9 cellular contexts compared by ENCODE assay signal in the genomic region with DNA sequence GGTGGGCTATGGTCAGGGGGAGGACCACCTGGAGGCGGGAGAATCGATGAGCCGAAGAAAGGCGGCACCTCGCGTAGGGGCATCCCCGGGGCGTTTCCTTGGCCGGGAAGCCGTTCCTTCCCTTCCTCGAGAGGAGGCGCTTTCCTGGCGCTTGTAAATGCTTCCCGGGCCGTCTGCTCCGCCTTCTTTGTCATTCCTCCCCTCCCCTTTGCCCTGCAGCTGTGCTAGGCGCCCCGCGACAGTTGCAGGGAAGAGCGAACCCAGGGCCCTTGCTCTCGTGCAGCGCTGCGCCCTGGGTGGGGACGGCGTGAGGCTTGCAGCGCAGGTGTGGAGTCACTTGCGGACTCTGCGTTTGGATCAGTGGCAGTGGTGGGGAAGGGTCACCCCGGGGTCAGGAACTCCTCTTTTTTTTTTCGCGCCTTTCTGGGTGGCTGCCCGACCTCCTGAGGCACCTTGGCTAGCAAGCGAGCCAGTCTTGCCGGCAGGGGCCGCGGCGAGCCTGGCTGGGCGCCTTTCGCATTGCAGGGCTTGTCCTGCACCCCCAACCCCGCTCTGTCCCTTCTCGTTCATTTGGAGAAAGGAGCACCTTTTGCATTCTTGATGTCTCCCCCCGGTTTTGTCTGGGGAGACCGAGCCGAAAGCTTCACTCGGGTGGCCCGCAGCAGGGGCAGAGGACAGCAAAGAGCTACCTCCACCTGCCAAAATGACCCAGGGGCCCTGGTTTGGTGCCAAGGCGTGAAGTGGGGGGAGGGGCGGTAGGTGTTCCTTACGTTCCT. TPM values are rescaled to one million over a fixed set of nuclear protein-coding genes. Genes with fewer than 3 reads are reported as not detected.
DNase-seq lines count a peak whose midpoint lies in the region; ATAC-seq and TF ChIP-seq lines count a peak whose summit lies in the region.
"Had no signal": no experiment of that assay in that cellular context is flagged by ENCODE, and none has a peak within 500 bp of the region (broad histone marks: within the 10 kb centered on the region; RNA-seq: fewer than 3 reads in every experiment).

No MANE protein-coding gene starts in this region.

- H3K27me3 Mint-ChIP-seq in IgD-negative memory B cell: peaks cover 45% of the 10 kb centered on the region

- DNase-seq in AG09309 (ENCODE audit: low read depth) (no peak), SK-N-SH (peak; percentile 72), epidermal melanocyte (ENCODE audit: insufficient read length, low spot score) (peak; percentile 83), midbrain (lab: John Stamatoyannopoulos, UW) (peak; percentile 28), ureter (ENCODE audit: low spot score) (peak; percentile 72)

- H3K4me1 Mint-ChIP-seq in IgD-negative memory B cell: peaks cover 0 to 12% (median 5%) of the 10 kb centered on the region in 3 donors

- CTCF ChIA-PET in SK-N-SH (lab: Yijun Ruan, JAX): interaction anchor here (0.8 to 2.3 kb wide), 10 partner anchors 9 to 498 kb away, joined by 3 to 11 read pairs (median 4); no protein-coding TSS in a partner anchor

- no peaks in the 10 kb centered on the region for H4K20me1 ChIP-seq in SK-N-SH (ENCODE audit: insufficient read depth)

- peak; percentile 47 for TF ChIP-seq CTCF in AG09309 (IDR thresholded peaks at IDR 0.05; ENCODE audit: control insufficient read depth, insufficient read depth, low read depth, low read length, missing control alignments)
- no peak; the same call in 1 of the 2 replicates for TF ChIP-seq CTCF in SK-N-SH (IDR thresholded peaks at IDR 0.05)

- no peak overlapping the region for H3K27ac Mint-ChIP-seq in IgD-negative memory B cell

- H3F3A ChIP-seq in SK-N-SH (replicated peaks; ENCODE audit: insufficient read depth): no peaks in the 10 kb centered on the region

- H3K79me2 ChIP-seq in SK-N-SH (ENCODE audit: insufficient read depth): no peaks in the 10 kb centered on the region

- no peaks in the 10 kb centered on the region for H3K36me3 ChIP-seq in SK-N-SH (replicated peaks in 1 of 2; ENCODE audit: control insufficient read depth in 1 of 2, insufficient read depth in 2 of 2, low read length in 1 of 2)

- H3K9me3 ChIP-seq in SK-N-SH: no peaks in the 10 kb centered on the region

- no peak for TF ChIP-seq EP300 in SK-N-SH (IDR thresholded peaks at IDR 0.05; ENCODE audit: borderline replicate concordance in 1 of 2, low read depth in 1 of 2, low read length in 1 of 2)

- H2AFZ ChIP-seq in SK-N-SH (ENCODE audit: low read depth): peak overlapping the region; percentile 79

- H3K4me1 ChIP-seq in SK-N-SH (ENCODE audit: control insufficient read depth in 1 of 2, insufficient read depth in 2 of 2, low read depth in 1 of 2, low read length in 1 of 2): peaks cover 4 to 13% of the 10 kb centered on the region in 2 experiments; a peak in 2 of 4 replicates

- ATAC-seq in GM18511 (IDR thresholded peaks at IDR 0.05; ENCODE audit: unreplicated experiment): peak; percentile 32
- no peak for ATAC-seq in HG03097 (IDR thresholded peaks at IDR 0.05; ENCODE audit: low FRiP score, unreplicated experiment)

- no peak overlapping the region for H3K27ac ChIP-seq in SK-N-SH (ENCODE audit: low read depth in 2 of 2, low read length in 1 of 2)
- H3K27ac ChIP-seq: HL-60 had no signal

- H3K36me3 Mint-ChIP-seq in IgD-negative memory B cell: peaks cover 2% of the 10 kb centered on the region

- WGBS in SK-N-SH (ENCODE audit: low lambda C conversion rate): 10% methylated on average over 48 of the region's 49 CpGs

- POLR2A ChIA-PET in SK-N-SH (lab: Yijun Ruan, JAX): no interaction called here

- H3K9me2 ChIP-seq in SK-N-SH: no peaks in the 10 kb centered on the region

- no peak overlapping the region for H3K9ac ChIP-seq in SK-N-SH

- peaks cover 0 to 4% (median 3%) of the 10 kb centered on the region in 3 donors for H3K9me3 Mint-ChIP-seq in IgD-negative memory B cell

- H3K27me3 ChIP-seq in SK-N-SH (ENCODE audit: insufficient read depth): peaks cover 68% of the 10 kb centered on the region

- H3K4me3 ChIP-seq in AG09309 (ENCODE audit: control insufficient read depth, low read depth, low read length): peak overlapping the region; percentile 79
- peak overlapping the region; percentile 42 to 48; a peak in 3 of 4 replicates for H3K4me3 ChIP-seq in SK-N-SH (ENCODE audit: low read depth in 2 of 2, low read length in 1 of 2)

- no peak for TF ChIP-seq RAD21 in SK-N-SH (IDR thresholded peaks at IDR 0.05; ENCODE audit: low read length)

- peak overlapping the region; percentile 81 for H3K4me2 ChIP-seq in SK-N-SH

- H3K4me3 Mint-ChIP-seq in IgD-negative memory B cell: peak overlapping the region; percentile 86 to 95 (median 90)

TF ChIP-seq in SK-N-SH, 30 proteins besides CTCF, POLR2A, EP300 and RAD21:
- no peak for TF ChIP-seq SIN3A (IDR thresholded peaks at IDR 0.05; ENCODE audit: borderline replicate concordance, low read depth, low read length)
- TF ChIP-seq, protein P1, sequence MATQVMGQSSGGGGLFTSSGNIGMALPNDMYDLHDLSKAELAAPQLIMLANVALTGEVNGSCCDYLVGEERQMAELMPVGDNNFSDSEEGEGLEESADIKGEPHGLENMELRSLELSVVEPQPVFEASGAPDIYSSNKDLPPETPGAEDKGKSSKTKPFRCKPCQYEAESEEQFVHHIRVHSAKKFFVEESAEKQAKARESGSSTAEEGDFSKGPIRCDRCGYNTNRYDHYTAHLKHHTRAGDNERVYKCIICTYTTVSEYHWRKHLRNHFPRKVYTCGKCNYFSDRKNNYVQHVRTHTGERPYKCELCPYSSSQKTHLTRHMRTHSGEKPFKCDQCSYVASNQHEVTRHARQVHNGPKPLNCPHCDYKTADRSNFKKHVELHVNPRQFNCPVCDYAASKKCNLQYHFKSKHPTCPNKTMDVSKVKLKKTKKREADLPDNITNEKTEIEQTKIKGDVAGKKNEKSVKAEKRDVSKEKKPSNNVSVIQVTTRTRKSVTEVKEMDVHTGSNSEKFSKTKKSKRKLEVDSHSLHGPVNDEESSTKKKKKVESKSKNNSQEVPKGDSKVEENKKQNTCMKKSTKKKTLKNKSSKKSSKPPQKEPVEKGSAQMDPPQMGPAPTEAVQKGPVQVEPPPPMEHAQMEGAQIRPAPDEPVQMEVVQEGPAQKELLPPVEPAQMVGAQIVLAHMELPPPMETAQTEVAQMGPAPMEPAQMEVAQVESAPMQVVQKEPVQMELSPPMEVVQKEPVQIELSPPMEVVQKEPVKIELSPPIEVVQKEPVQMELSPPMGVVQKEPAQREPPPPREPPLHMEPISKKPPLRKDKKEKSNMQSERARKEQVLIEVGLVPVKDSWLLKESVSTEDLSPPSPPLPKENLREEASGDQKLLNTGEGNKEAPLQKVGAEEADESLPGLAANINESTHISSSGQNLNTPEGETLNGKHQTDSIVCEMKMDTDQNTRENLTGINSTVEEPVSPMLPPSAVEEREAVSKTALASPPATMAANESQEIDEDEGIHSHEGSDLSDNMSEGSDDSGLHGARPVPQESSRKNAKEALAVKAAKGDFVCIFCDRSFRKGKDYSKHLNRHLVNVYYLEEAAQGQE (IDR thresholded peaks at IDR 0.05; ENCODE audit: low read depth, low read length): no peak
- TF ChIP-seq FOXJ3 (CRISPR knock-in tag; IDR thresholded peaks at IDR 0.05): no peak
- TF ChIP-seq RXRA (IDR thresholded peaks at IDR 0.05; ENCODE audit: borderline replicate concordance, low read depth): no peak
- TF ChIP-seq, protein P2, sequence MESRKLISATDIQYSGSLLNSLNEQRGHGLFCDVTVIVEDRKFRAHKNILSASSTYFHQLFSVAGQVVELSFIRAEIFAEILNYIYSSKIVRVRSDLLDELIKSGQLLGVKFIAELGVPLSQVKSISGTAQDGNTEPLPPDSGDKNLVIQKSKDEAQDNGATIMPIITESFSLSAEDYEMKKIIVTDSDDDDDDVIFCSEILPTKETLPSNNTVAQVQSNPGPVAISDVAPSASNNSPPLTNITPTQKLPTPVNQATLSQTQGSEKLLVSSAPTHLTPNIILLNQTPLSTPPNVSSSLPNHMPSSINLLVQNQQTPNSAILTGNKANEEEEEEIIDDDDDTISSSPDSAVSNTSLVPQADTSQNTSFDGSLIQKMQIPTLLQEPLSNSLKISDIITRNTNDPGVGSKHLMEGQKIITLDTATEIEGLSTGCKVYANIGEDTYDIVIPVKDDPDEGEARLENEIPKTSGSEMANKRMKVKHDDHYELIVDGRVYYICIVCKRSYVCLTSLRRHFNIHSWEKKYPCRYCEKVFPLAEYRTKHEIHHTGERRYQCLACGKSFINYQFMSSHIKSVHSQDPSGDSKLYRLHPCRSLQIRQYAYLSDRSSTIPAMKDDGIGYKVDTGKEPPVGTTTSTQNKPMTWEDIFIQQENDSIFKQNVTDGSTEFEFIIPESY (IDR thresholded peaks at IDR 0.05; ENCODE audit: borderline replicate concordance, low read depth): no peak
TF ChIP-seq in SK-N-SH: peak in this region for 0.

RNA-seq across cellular contexts. Expression of a gene that starts 0.9 kb away (rescaled TPM):
- polyA plus RNA-seq in IgD-negative memory B cell: not detected
- 0.05 and 0.07 TPM in 2 replicates for polyA plus RNA-seq in SK-N-SH (2012; rRNA removed)
- polyA plus RNA-seq in SK-N-SH (2012; cell fraction: cytosol; rRNA removed): 0.06 and 0.12 TPM in 2 replicates
- polyA plus RNA-seq in SK-N-SH (2012; cell fraction: nucleus; rRNA removed): 0.04 and 0.29 TPM in 2 replicates
- total RNA-seq in ureter: 20.3 TPM
